ENCODE assay signal across 17 cellular contexts in genomic region chr15:95975212-95975611, GRCh38.
DNase-seq lines count a peak whose midpoint lies in the region; ATAC-seq and TF ChIP-seq lines count a peak whose summit lies in the region.
"Had no signal": no experiment of that assay in that cellular context is flagged by ENCODE, and none has a peak within 500 bp of the region (broad histone marks: within the 10 kb centered on the region; RNA-seq: fewer than 3 reads in every experiment).

No MANE protein-coding gene starts in this region.

- H3K27me3 ChIP-seq in GM06990 (replicated peaks; ENCODE audit: control insufficient read depth, insufficient read depth, low read length), result no peaks in the 10 kb centered on the region
- H3K27me3 ChIP-seq: suprapubic skin had no signal

- CTCF ChIA-PET in activated CD8-positive, alpha-beta memory T cell treated with anti-CD3 and anti-CD28 coated beads, Interleukin-2, amount 10 ng/mL, durations not matched to agents 7 days and 5 days (lab: Charles Lee), result no interaction called here
- CTCF ChIA-PET in WTC11 (lab: Charles Lee), result no interaction called here

- DNase-seq in GM06990 (ENCODE audit: extremely low read depth, insufficient read length) (peak; percentile 56), WTC11 (ENCODE audit: low spot score) (no peak)
- DNase-seq in effector memory CD8-positive, alpha-beta T cell, result no peak
- no peak for DNase-seq in activated CD8-positive, alpha-beta memory T cell treated with anti-CD3 and anti-CD28 coated beads, Interleukin-2, amount 10 ng/mL, durations not matched to agents 7 days and 5 days
- DNase-seq: GF-D8, mucosa of descending colon, NCI-H1436, NCI-H69, SHP77, T1000 had no signal

- H3K36me3 Mint-ChIP-seq in activated T-helper 17 cell treated with anti-CD3 and anti-CD28 coated beads, Interleukin-2, amount 50 U/mL, for 72 hours (ENCODE audit: low read depth), result no peaks in the 10 kb centered on the region
- H3K36me3 Mint-ChIP-seq in effector memory CD8-positive, alpha-beta T cell (ENCODE audit: insufficient read depth), result no peaks in the 10 kb centered on the region
- H3K36me3 Mint-ChIP-seq in activated CD8-positive, alpha-beta memory T cell treated with anti-CD3 and anti-CD28 coated beads, Interleukin-2, amount 10 ng/mL, durations not matched to agents 7 days and 5 days, result no peaks in the 10 kb centered on the region
- H3K36me3 Mint-ChIP-seq in WTC11, result no peaks in the 10 kb centered on the region
- H3K36me3 Mint-ChIP-seq: brain had no signal

- no peak overlapping the region for H3K4me3 ChIP-seq in GM06990 (replicated peaks; ENCODE audit: low read depth, low read length)
- H3K4me3 ChIP-seq: mucosa of descending colon, smooth muscle cell, suprapubic skin had no signal

- no peaks in the 10 kb centered on the region for H3K4me1 Mint-ChIP-seq in activated T-helper 17 cell treated with anti-CD3 and anti-CD28 coated beads, Interleukin-2, amount 50 U/mL, for 72 hours
- H3K4me1 Mint-ChIP-seq in effector memory CD8-positive, alpha-beta T cell (ENCODE audit: low read depth in 2 of 2), result peaks cover 0 to 2% of the 10 kb centered on the region in 2 donors
- H3K4me1 Mint-ChIP-seq in activated CD8-positive, alpha-beta memory T cell treated with anti-CD3 and anti-CD28 coated beads, Interleukin-2, amount 10 ng/mL, durations not matched to agents 7 days and 5 days, result no peaks in the 10 kb centered on the region
- no peaks in the 10 kb centered on the region for H3K4me1 Mint-ChIP-seq in WTC11

- no peaks in the 10 kb centered on the region for H3K27me3 Mint-ChIP-seq in activated T-helper 17 cell treated with anti-CD3 and anti-CD28 coated beads, Interleukin-2, amount 50 U/mL, for 72 hours
- H3K27me3 Mint-ChIP-seq in effector memory CD8-positive, alpha-beta T cell, result no peaks in the 10 kb centered on the region
- H3K27me3 Mint-ChIP-seq in activated CD8-positive, alpha-beta memory T cell treated with anti-CD3 and anti-CD28 coated beads, Interleukin-2, amount 10 ng/mL, durations not matched to agents 7 days and 5 days, result no peaks in the 10 kb centered on the region
- 0 out of 2 replicates have a peak, but pooled peaks cover 5% of the 10 kb centered on the region for H3K27me3 Mint-ChIP-seq in WTC11 (ENCODE audit: low read depth)

- H3K27ac Mint-ChIP-seq in activated T-helper 17 cell treated with anti-CD3 and anti-CD28 coated beads, Interleukin-2, amount 50 U/mL, for 72 hours, result no peak overlapping the region
- H3K27ac Mint-ChIP-seq in effector memory CD8-positive, alpha-beta T cell, result no peak overlapping the region
- no peak overlapping the region for H3K27ac Mint-ChIP-seq in activated CD8-positive, alpha-beta memory T cell treated with anti-CD3 and anti-CD28 coated beads, Interleukin-2, amount 10 ng/mL, durations not matched to agents 7 days and 5 days
- no peak overlapping the region for H3K27ac Mint-ChIP-seq in WTC11
- H3K27ac Mint-ChIP-seq: brain had no signal

- no peaks in the 10 kb centered on the region for H3K36me3 ChIP-seq in GM06990 (ENCODE audit: control insufficient read depth, insufficient read depth, low read length)
- H3K36me3 ChIP-seq: suprapubic skin had no signal

- no peak overlapping the region for H3K4me3 Mint-ChIP-seq in activated T-helper 17 cell treated with anti-CD3 and anti-CD28 coated beads, Interleukin-2, amount 50 U/mL, for 72 hours
- H3K4me3 Mint-ChIP-seq in effector memory CD8-positive, alpha-beta T cell, result no peak overlapping the region
- no peak overlapping the region for H3K4me3 Mint-ChIP-seq in activated CD8-positive, alpha-beta memory T cell treated with anti-CD3 and anti-CD28 coated beads, Interleukin-2, amount 10 ng/mL, durations not matched to agents 7 days and 5 days
- no peak overlapping the region for H3K4me3 Mint-ChIP-seq in WTC11
- H3K4me3 Mint-ChIP-seq: brain had no signal

- TF ChIP-seq CTCF in GM06990 (IDR thresholded peaks at IDR 0.05; ENCODE audit: insufficient read depth, low read length, poor library complexity, severe bottlenecking) (no peak), WTC11 (IDR thresholded peaks at IDR 0.05) (no peak)

- POLR2A ChIA-PET in WTC11 (lab: Charles Lee), result no interaction called here

- ATAC-seq in GM18909 (IDR thresholded peaks at IDR 0.05; ENCODE audit: poor library complexity, unreplicated experiment) (peak; percentile 38), GM21786 (IDR thresholded peaks at IDR 0.05; ENCODE audit: unreplicated experiment) (peak; percentile 38), HG03196 (IDR thresholded peaks at IDR 0.05; ENCODE audit: unreplicated experiment) (peak; percentile 52), WTC11 (no peak)
- no peak for ATAC-seq in activated T-helper 17 cell treated with anti-CD3 and anti-CD28 coated beads, Interleukin-2, amount 50 U/mL, for 72 hours (replicated peaks)
- no peak for ATAC-seq in effector memory CD8-positive, alpha-beta T cell (replicated peaks)
- ATAC-seq in activated CD8-positive, alpha-beta memory T cell treated with anti-CD3 and anti-CD28 coated beads, Interleukin-2, amount 10 ng/mL, durations not matched to agents 7 days and 5 days, result no peak
- ATAC-seq: mucosa of descending colon had no signal

- peaks cover 10% of the 10 kb centered on the region for H3K9me3 Mint-ChIP-seq in activated T-helper 17 cell treated with anti-CD3 and anti-CD28 coated beads, Interleukin-2, amount 50 U/mL, for 72 hours
- H3K9me3 Mint-ChIP-seq in effector memory CD8-positive, alpha-beta T cell, result peaks cover 4 to 7% of the 10 kb centered on the region in 2 donors
- H3K9me3 Mint-ChIP-seq in activated CD8-positive, alpha-beta memory T cell treated with anti-CD3 and anti-CD28 coated beads, Interleukin-2, amount 10 ng/mL, durations not matched to agents 7 days and 5 days (ENCODE audit: low read depth), result no peaks in the 10 kb centered on the region
- peaks cover 6% of the 10 kb centered on the region for H3K9me3 Mint-ChIP-seq in WTC11

TF ChIP-seq in WTC11, 78 proteins besides CTCF, POLR2A, EP300 and RAD21 (continues in another document):
- TF ChIP-seq ZSCAN18 (CRISPR knock-in tag; IDR thresholded peaks at IDR 0.05) (no peak), GABPB1 (CRISPR knock-in tag; IDR thresholded peaks at IDR 0.05) (no peak), SOX15 (CRISPR knock-in tag; IDR thresholded peaks at IDR 0.05) (no peak), ZBTB43 (CRISPR knock-in tag; IDR thresholded peaks at IDR 0.05) (no peak), ZNF232 (CRISPR knock-in tag; IDR thresholded peaks at IDR 0.05) (no peak), ATF3 (CRISPR knock-in tag; conservative IDR thresholded peaks at IDR 0.05) (no peak), PREB (CRISPR knock-in tag; IDR thresholded peaks at IDR 0.05; ENCODE audit: borderline replicate concordance) (no peak), CBFB (CRISPR knock-in tag; IDR thresholded peaks at IDR 0.05; ENCODE audit: low read depth) (no peak), KAT7 (CRISPR knock-in tag; IDR thresholded peaks at IDR 0.05; ENCODE audit: borderline replicate concordance) (no peak), CREB1 (CRISPR knock-in tag; IDR thresholded peaks at IDR 0.05) (no peak), SMAD3 (CRISPR knock-in tag; IDR thresholded peaks at IDR 0.05; ENCODE audit: borderline replicate concordance) (no peak), ZNF263 (CRISPR knock-in tag; IDR thresholded peaks at IDR 0.05; ENCODE audit: low read depth) (no peak)

Comparison
In these comparisons a context has a peak if more than half of its experiments do, and no peak if none do; other contexts are left out.
1. ATAC-seq: peak in GM18909 (single experiment), GM21786 (single experiment) and HG03196 (single experiment); none in activated T-helper 17 cell treated with anti-CD3 and anti-CD28 coated beads, Interleukin-2, amount 50 U/mL, for 72 hours (single experiment), effector memory CD8-positive, alpha-beta T cell (single experiment), activated CD8-positive, alpha-beta memory T cell treated with anti-CD3 and anti-CD28 coated beads, Interleukin-2, amount 10 ng/mL, durations not matched to agents 7 days and 5 days (single experiment) and WTC11 (single experiment).